ENCODE assay signal across 21 cellular contexts in the genomic region with DNA sequence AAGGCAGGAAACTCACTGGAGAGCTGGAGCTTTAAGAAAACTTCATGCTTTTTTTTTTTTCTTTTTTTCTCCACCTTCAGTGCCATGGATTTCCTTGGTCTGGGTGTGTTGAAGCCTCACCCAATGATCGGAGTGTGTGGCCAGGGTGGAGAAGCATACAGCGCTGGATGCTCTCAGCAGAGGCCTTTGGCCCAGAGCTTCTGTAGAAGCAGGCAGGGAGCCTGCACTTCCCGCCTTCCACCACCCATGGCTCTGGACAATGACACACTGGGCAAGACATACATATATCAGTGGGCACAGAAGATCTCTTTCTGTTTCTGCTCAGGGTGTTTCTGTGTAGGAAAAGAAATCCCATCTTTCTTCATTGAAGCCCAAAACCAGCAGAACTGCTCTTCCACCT. TPM values are rescaled to one million over a fixed set of nuclear protein-coding genes. Genes with fewer than 3 reads are reported as not detected.
DNase-seq lines count a peak whose midpoint lies in the region; ATAC-seq and TF ChIP-seq lines count a peak whose summit lies in the region.
"Had no signal": no experiment of that assay in that cellular context is flagged by ENCODE, and none has a peak within 500 bp of the region (broad histone marks: within the 10 kb centered on the region; RNA-seq: fewer than 3 reads in every experiment).

No MANE protein-coding gene starts in this region.

- POLR2A ChIA-PET in PC-3 (lab: Charles Lee; ENCODE audit: unreplicated experiment): no interaction called here

- H3K27me3 Mint-ChIP-seq in activated T-cell treated with anti-CD3 and anti-CD28 coated beads, Interleukin-2, amount 50 U/mL, for 24 hours: no peaks in the 10 kb centered on the region

- intact Hi-C loops in right lobe of liver (cut with DNase I): no loop called here
- intact Hi-C loops in stomach (cut with DNase I; ENCODE audit: low total_unique reads): no loop called here
- intact Hi-C loops in PC-3 (cut with micrococcal nuclease): no loop called here

- no peak overlapping the region for H2AFZ ChIP-seq in PC-3 (ENCODE audit: low read length)

- no peaks in the 10 kb centered on the region for H3K9me2 ChIP-seq in PC-3 (replicated peaks; ENCODE audit: low read length)

- H3K4me3 Mint-ChIP-seq in activated T-cell treated with anti-CD3 and anti-CD28 coated beads, Interleukin-2, amount 50 U/mL, for 24 hours: no peak overlapping the region
- H3K4me3 Mint-ChIP-seq: activated T-cell treated with anti-CD3 and anti-CD28 coated beads, Interleukin-2, amount 50 U/mL, for 72 hours; mesothelial cell of epicardium; T-helper 2 cell treated with Interferon-gamma antibody and Interleukin-4, amounts not matched to agents 5 μg/mL and 100 μg/mL, for 36 hours had no signal

- H3K9me3 Mint-ChIP-seq in activated T-cell treated with anti-CD3 and anti-CD28 coated beads, Interleukin-2, amount 50 U/mL, for 24 hours: no peaks in the 10 kb centered on the region
- H3K9me3 Mint-ChIP-seq: activated T-cell treated with anti-CD3 and anti-CD28 coated beads, Interleukin-2, amount 50 U/mL, for 72 hours; mesothelial cell of epicardium; T-helper 2 cell treated with Interferon-gamma antibody and Interleukin-4, amounts not matched to agents 5 μg/mL and 100 μg/mL, for 36 hours had no signal

- H3K9me3 ChIP-seq in adipocyte (ENCODE audit: control insufficient read depth, low read length): no peaks in the 10 kb centered on the region
- H3K9me3 ChIP-seq in right lobe of liver: no peaks in the 10 kb centered on the region
- H3K9me3 ChIP-seq in stomach: no peaks in the 10 kb centered on the region
- no peaks in the 10 kb centered on the region for H3K9me3 ChIP-seq in PC-3 (ENCODE audit: low read length)
- H3K9me3 ChIP-seq: BLaER1 treated with 17β-estradiol and CSF1 and Interleukin-3, amounts not matched to agents 10 nM and 100 nM; breast epithelium; gastroesophageal sphincter; neutrophil had no signal

- peaks cover 34% of the 10 kb centered on the region for H3K36me3 Mint-ChIP-seq in activated T-cell treated with anti-CD3 and anti-CD28 coated beads, Interleukin-2, amount 50 U/mL, for 24 hours (ENCODE audit: low read depth)

- no peaks in the 10 kb centered on the region for H4K20me1 ChIP-seq in PC-3 (ENCODE audit: low read length)

- no peak overlapping the region for H3K4me3 ChIP-seq in adipocyte (ENCODE audit: low read length)
- H3K4me3 ChIP-seq in right lobe of liver: no peak overlapping the region
- H3K4me3 ChIP-seq in stomach: no peak overlapping the region
- H3K4me3 ChIP-seq in PC-3 (ENCODE audit: low read length): no peak overlapping the region
- H3K4me3 ChIP-seq: BLaER1 treated with 17β-estradiol and CSF1 and Interleukin-3, amounts not matched to agents 10 nM and 100 nM; breast epithelium; gastroesophageal sphincter had no signal

- H3K4me1 ChIP-seq in adipocyte (ENCODE audit: control insufficient read depth, insufficient read depth, low read length) (peaks cover 17% of the 10 kb centered on the region), right lobe of liver (peaks cover 0 to 18% (median 2%) of the 10 kb centered on the region in 4 donors), stomach (peaks cover 0 to 6% (median 0%) of the 10 kb centered on the region in 4 donors), PC-3 (ENCODE audit: insufficient read depth, low read length) (no peaks in the 10 kb centered on the region)
- H3K4me1 ChIP-seq: BLaER1 treated with 17β-estradiol and CSF1 and Interleukin-3, amounts not matched to agents 10 nM and 100 nM; breast epithelium had no signal

- peak overlapping the region; percentile 63 for H3K27ac Mint-ChIP-seq in activated T-cell treated with anti-CD3 and anti-CD28 coated beads, Interleukin-2, amount 50 U/mL, for 24 hours
- H3K27ac Mint-ChIP-seq: activated T-cell treated with anti-CD3 and anti-CD28 coated beads, Interleukin-2, amount 50 U/mL, for 72 hours; T-helper 2 cell treated with Interferon-gamma antibody and Interleukin-4, amounts not matched to agents 5 μg/mL and 100 μg/mL, for 36 hours had no signal

- no peak for TF ChIP-seq EP300 in stomach (IDR thresholded peaks at IDR 0.05)

- WGBS in right lobe of liver (ENCODE audit: insufficient coverage, low coverage, low lambda C conversion rate, missing lambda C conversion rate): 44% methylated on average over 2 of the region's 3 CpGs
- 48 to 70% (median 60%) methylated on average over 3 of the region's 3 CpGs for WGBS in stomach, 5 donors

- no peaks in the 10 kb centered on the region for H3K79me2 ChIP-seq in PC-3 (ENCODE audit: low read length)

- H3K27me3 ChIP-seq in adipocyte (replicated peaks; ENCODE audit: control insufficient read depth, insufficient read depth, low read length) (no peaks in the 10 kb centered on the region), right lobe of liver (no peaks in the 10 kb centered on the region), stomach (no peaks in the 10 kb centered on the region), PC-3 (ENCODE audit: low read length) (no peaks in the 10 kb centered on the region)
- H3K27me3 ChIP-seq: BLaER1 treated with 17β-estradiol and CSF1 and Interleukin-3, amounts not matched to agents 10 nM and 100 nM; breast epithelium; gastroesophageal sphincter; neutrophil had no signal

- BruUV-seq in PC-3 (replicated peaks; lab: Mats Ljungman, UMichigan): no TSS peak

- no peaks in the 10 kb centered on the region for H3F3A ChIP-seq in PC-3 (ENCODE audit: low read length, unreplicated experiment)

- peak; percentile 39 to 53 (median 44) for ATAC-seq in right lobe of liver
- ATAC-seq in PC-3: no peak
- ATAC-seq: gastroesophageal sphincter had no signal

- TF ChIP-seq CTCF in right lobe of liver (IDR thresholded peaks at IDR 0.05) (no peak), stomach (IDR thresholded peaks at IDR 0.05) (no peak), PC-3 (conservative IDR thresholded peaks at IDR 0.05; ENCODE audit: low read depth, low read length) (no peak)

- no peak overlapping the region for H3K4me2 ChIP-seq in PC-3 (ENCODE audit: low read length)
- H3K4me2 ChIP-seq: BLaER1 treated with 17β-estradiol and CSF1 and Interleukin-3, amounts not matched to agents 10 nM and 100 nM had no signal

- no peak for DNase-seq in activated T-cell treated with anti-CD3 and anti-CD28 coated beads, Interleukin-2, amount 50 U/mL, for 24 hours
- DNase-seq in activated T-cell treated with anti-CD3 and anti-CD28 coated beads for 4 hours (no peak), adipocyte (ENCODE audit: low read depth) (no peak), right lobe of liver (no peak), stomach (peak; percentile 39), NCI-H524 (lab: John Stamatoyannopoulos, UW) (no peak), NCI-H1436 treated with DMSO at 0.1 percent for 48 hours (lab: John Stamatoyannopoulos, UW) (no peak), PC-3 (no peak)
- DNase-seq: activated CD4-positive, CD25-positive, alpha-beta regulatory T cell; activated T-cell treated with anti-CD3 and anti-CD28 coated beads, Interleukin-2, amount 50 U/mL, for 72 hours; NCI-H1105 treated with DMSO at 0.1 percent for 48 hours; NCI-H69; SIG-M5; stimulated activated CD4-positive, alpha-beta T cell treated with anti-CD3 and anti-CD28 coated beads, Interleukin-15, amount 100 ng/mL, for 24 hours had no signal

- peaks cover 2% of the 10 kb centered on the region for H3K4me1 Mint-ChIP-seq in activated T-cell treated with anti-CD3 and anti-CD28 coated beads, Interleukin-2, amount 50 U/mL, for 24 hours (ENCODE audit: low read depth)
- H3K4me1 Mint-ChIP-seq: mesothelial cell of epicardium had no signal

- H3K9ac ChIP-seq in adipocyte (ENCODE audit: low read length) (peak overlapping the region; percentile 2), PC-3 (ENCODE audit: low read length) (no peak overlapping the region)
- H3K9ac ChIP-seq: BLaER1 treated with 17β-estradiol and CSF1 and Interleukin-3, amounts not matched to agents 10 nM and 100 nM had no signal

- H3K27ac ChIP-seq in right lobe of liver: peak overlapping the region in 1 of 3 donors; percentile 73
- H3K27ac ChIP-seq in stomach: peak overlapping the region in 1 of 5 donors; percentile 31
- no peak overlapping the region for H3K27ac ChIP-seq in PC-3 (ENCODE audit: low read length)
- H3K27ac ChIP-seq: BLaER1 treated with 17β-estradiol and CSF1 and Interleukin-3, amounts not matched to agents 10 nM and 100 nM; breast epithelium; epithelial cell of prostate; gastroesophageal sphincter; neutrophil had no signal

- TF ChIP-seq POLR2A in right lobe of liver (IDR thresholded peaks at IDR 0.05) (no peak), stomach (IDR thresholded peaks at IDR 0.05) (no peak)

- CTCF ChIA-PET in PC-3 (lab: Charles Lee): no interaction called here

- H3K36me3 ChIP-seq in adipocyte (ENCODE audit: control insufficient read depth, insufficient read depth, low read length, severe bottlenecking) (peaks cover 13% of the 10 kb centered on the region), right lobe of liver (no peaks in the 10 kb centered on the region), stomach (peaks cover 0 to 25% (median 13%) of the 10 kb centered on the region in 4 donors), PC-3 (ENCODE audit: low read depth, low read length) (no peaks in the 10 kb centered on the region)
- H3K36me3 ChIP-seq: breast epithelium had no signal

RNA-seq across cellular contexts. Expression of gene ACAD9, which starts 55.8 kb away (rescaled TPM):
- total RNA-seq in right lobe of liver (10 to 100 TPM; 28.5 to 36.9 (median 28.9) TPM), stomach (100 to 1,000 TPM in 1 of 5 donors, 10 to 100 TPM in 4; 21.0 to 160 (median 38.7) TPM), PC-3 (2014; rRNA removed) (38.2 and 38.6 TPM in 2 replicates)
- 10 to 100 TPM; 17.1 to 24.5 (median 20.9) TPM for polyA plus RNA-seq in stomach
